In genomic region chr10:114172241-114172640, GRCh38 we compare ENCODE assay signal across 9 cellular contexts. TPM values are rescaled to one million over a fixed set of nuclear protein-coding genes. Genes with fewer than 3 reads are reported as not detected.
A peak's percentile ranks its signal among the peaks of the same experiment; 100 is the strongest.
DNase-seq lines count a peak whose midpoint lies in the region; ATAC-seq, FAIRE-seq and TF ChIP-seq lines count a peak whose summit lies in the region.
"Had no signal": no experiment of that assay in that cellular context is flagged by ENCODE, and none has a peak within 500 bp of the region (broad histone marks: within the 10 kb centered on the region; RNA-seq: fewer than 3 reads in every experiment).

No MANE protein-coding gene starts in this region.

- no peak for FAIRE-seq in frontal cortex (lab: Jason Lieb, UNC)

- no TSS peak for BruUV-seq in mammary epithelial cell (replicated peaks; lab: Mats Ljungman, UMichigan)

- peaks cover 7% of the 10 kb centered on the region for H3K36me3 ChIP-seq in HUES48 (ENCODE audit: control insufficient read depth, insufficient read depth, low read length)
- no peaks in the 10 kb centered on the region for H3K36me3 ChIP-seq in mammary epithelial cell (ENCODE audit: insufficient read depth, low read length)
- peaks cover 0 to 2% of the 10 kb centered on the region in 2 donors for H3K36me3 ChIP-seq in muscle layer of duodenum (ENCODE audit: control insufficient read depth in 1 of 2, insufficient read depth in 2 of 2, low read length in 2 of 2)

- H3K9me3 ChIP-seq in AG04450 (ENCODE audit: control insufficient read depth, insufficient read depth, low read length): peaks cover 3% of the 10 kb centered on the region
- H3K9me3 ChIP-seq in HUES48 (ENCODE audit: control insufficient read depth, insufficient read depth, low read length): peaks cover 6% of the 10 kb centered on the region; the same call in 1 of the 2 replicates
- peaks cover 5% of the 10 kb centered on the region for H3K9me3 ChIP-seq in mammary epithelial cell (replicated peaks; ENCODE audit: insufficient read depth, low read length)
- peaks cover 6 to 8% of the 10 kb centered on the region in 2 donors for H3K9me3 ChIP-seq in muscle layer of duodenum (ENCODE audit: control insufficient read depth in 1 of 2, low read length in 2 of 2)

- TF ChIP-seq CTCF in AG04450 (IDR thresholded peaks at IDR 0.05; ENCODE audit: low read depth, low read length): no peak
- TF ChIP-seq CTCF in mammary epithelial cell (conservative IDR thresholded peaks at IDR 0.05 in 1 of 2, IDR thresholded peaks at IDR 0.05 in 1 of 2; ENCODE audit: extremely low read depth in 1 of 2, insufficient read depth in 1 of 2, low read depth in 1 of 2, low read length in 2 of 2): no peak
- no peak for TF ChIP-seq CTCF in GM10266 (IDR thresholded peaks at IDR 0.05; ENCODE audit: control insufficient read depth, insufficient read depth, low read depth, missing control alignments)

- H3K4me3 ChIP-seq in AG04450 (ENCODE audit: low read depth, low read length) (peak overlapping the region; percentile 36), HUES48 (ENCODE audit: low read depth, low read length) (peak overlapping the region; percentile 95), mammary epithelial cell (replicated peaks in 1 of 3; ENCODE audit: insufficient read depth in 1 of 3, low read depth in 2 of 3, low read length in 3 of 3) (peak overlapping the region; percentile 90 to 99 (median 99)), muscle layer of duodenum (ENCODE audit: low read depth in 1 of 2, low read length in 2 of 2) (peak overlapping the region; percentile 74 to 79)

- in situ Hi-C loops in mammary epithelial cell (cut with MboI; ENCODE audit: low sequenced_read_pairs in 2 of 2): loop anchor here in 1 of 2 donors (25.0 kb wide), 1 partner anchor 240 kb away; the partner anchor contains the start of gene AFAP1L2

- CTCF ChIA-PET in AG04450 (lab: Charles Lee) (interaction anchor here (1.4 kb wide), 1 partner anchor 373 kb away, joined by 5 read pairs; no protein-coding TSS in a partner anchor), mammary epithelial cell (lab: Charles Lee; ENCODE audit: low non-redundant PET) (no interaction called here)

- POLR2A ChIA-PET in AG04450 (lab: Yijun Ruan, JAX): interaction anchor here (0.6 kb wide), 1 partner anchor 298 kb away, joined by 3 read pairs; no protein-coding TSS in a partner anchor

- peak overlapping the region; percentile 81 for H3K4me2 ChIP-seq in mammary epithelial cell (ENCODE audit: insufficient read depth, low read depth, low read length)

- intact Hi-C loops in mammary epithelial cell (cut with micrococcal nuclease): loop anchor here (5.0 to 10.0 kb wide), 2 partner anchors 115 to 263 kb away; no protein-coding TSS in a partner anchor

- H2AFZ ChIP-seq in mammary epithelial cell (ENCODE audit: low read depth, low read length): no peak overlapping the region

- no peaks in the 10 kb centered on the region for H4K20me1 ChIP-seq in mammary epithelial cell (ENCODE audit: insufficient read depth, low read length)

- ATAC-seq in GM19467 (IDR thresholded peaks at IDR 0.05; ENCODE audit: unreplicated experiment): no peak

- dilution Hi-C loops in mammary epithelial cell (cut with HindIII; ENCODE audit: low sequenced_read_pairs): no loop called here

- H3K27ac ChIP-seq in AG04450 (ENCODE audit: low read depth, low read length) (no peak overlapping the region), HUES48 (ENCODE audit: low read depth, low read length) (no peak overlapping the region), mammary epithelial cell (ENCODE audit: insufficient read depth, low read depth, low read length) (peak overlapping the region; percentile 88), muscle layer of duodenum (ENCODE audit: low read length) (peak overlapping the region; percentile 88)

- H3K4me1 ChIP-seq in HUES48 (ENCODE audit: control insufficient read depth, insufficient read depth, low read length) (peaks cover 12% of the 10 kb centered on the region; the same call in 1 of the 2 replicates), mammary epithelial cell (ENCODE audit: insufficient read depth, low read length) (peaks cover 9% of the 10 kb centered on the region), muscle layer of duodenum (ENCODE audit: control insufficient read depth in 1 of 2, insufficient read depth in 2 of 2, low read length in 2 of 2) (peaks cover 0 to 7% of the 10 kb centered on the region in 2 donors)

- H3K79me2 ChIP-seq in mammary epithelial cell (ENCODE audit: insufficient read depth, low read length): peaks cover 66% of the 10 kb centered on the region

- no peak overlapping the region for H3K9ac ChIP-seq in HUES48 (ENCODE audit: low read depth, low read length)
- peak overlapping the region; percentile 97 for H3K9ac ChIP-seq in mammary epithelial cell (ENCODE audit: insufficient read depth, low read length)

- 15% methylated on average over 1 of the region's 1 CpG for WGBS in mammary epithelial cell (ENCODE audit: low coverage, missing lambda C conversion rate)

- H3K27me3 ChIP-seq in AG04450 (ENCODE audit: control insufficient read depth, insufficient read depth, low read length): peaks cover 9% of the 10 kb centered on the region
- H3K27me3 ChIP-seq in HUES48 (ENCODE audit: control insufficient read depth, insufficient read depth, low read length): no peaks in the 10 kb centered on the region
- no peaks in the 10 kb centered on the region for H3K27me3 ChIP-seq in mammary epithelial cell (ENCODE audit: insufficient read depth, low read length)
- H3K27me3 ChIP-seq in muscle layer of duodenum (ENCODE audit: low read depth, low read length): no peaks in the 10 kb centered on the region

- DNase-seq in AG04450 (ENCODE audit: low read depth, low spot score) (no peak), mammary epithelial cell (no peak), GM10266 (ENCODE audit: extremely low spot score) (no peak), frontal cortex (ENCODE audit: low spot score in 2 of 2) (no peak), HCEC 1CT (no peak)
- DNase-seq: NCI-H1048 had no signal

RNA-seq across cellular contexts. Expression of gene CCDC186, which starts 1.8 kb away (rescaled TPM):
- polyA plus RNA-seq in AG04450 (2011; rRNA removed) (5.8 and 9.6 TPM in 2 replicates), mammary epithelial cell (4.6 TPM)
- polyA minus RNA-seq in AG04450 (2011; rRNA and poly(A)+ RNA removed): 3.7 and 7.7 TPM in 2 replicates
- total RNA-seq in mammary epithelial cell (10 to 100 TPM; 19.8 to 22.9 TPM), frontal cortex (45.2 TPM)
- polyA minus RNA-seq in mammary epithelial cell: 3.7 TPM

RNA-seq across cellular contexts. Expression of gene TDRD1, which starts 6.9 kb away (rescaled TPM):
- polyA plus RNA-seq in AG04450 (2011; rRNA removed): not detected in 2 replicates
- not detected in 2 replicates for polyA minus RNA-seq in AG04450 (2011; rRNA and poly(A)+ RNA removed)
- under 1 TPM in 1 of 2 donors, not detected in 1; 0.17 TPM for total RNA-seq in mammary epithelial cell
- not detected for polyA plus RNA-seq in mammary epithelial cell
- polyA minus RNA-seq in mammary epithelial cell: not detected
- total RNA-seq in frontal cortex: 0.41 TPM

Comparison
In these comparisons a context has a peak if more than half of its experiments do, and no peak if none do; other contexts are left out.
1. H3K27ac ChIP-seq: peak in mammary epithelial cell (single experiment) and muscle layer of duodenum (single experiment); none in AG04450 (single experiment) and HUES48 (single experiment).
2. H3K4me3 ChIP-seq: peak in every context shown above with its lines; median percentile 99 in mammary epithelial cell; 95 in HUES48; 76 in muscle layer of duodenum; 36 in AG04450.